ENCODE assay signal across 8 cellular contexts in the genomic region with DNA sequence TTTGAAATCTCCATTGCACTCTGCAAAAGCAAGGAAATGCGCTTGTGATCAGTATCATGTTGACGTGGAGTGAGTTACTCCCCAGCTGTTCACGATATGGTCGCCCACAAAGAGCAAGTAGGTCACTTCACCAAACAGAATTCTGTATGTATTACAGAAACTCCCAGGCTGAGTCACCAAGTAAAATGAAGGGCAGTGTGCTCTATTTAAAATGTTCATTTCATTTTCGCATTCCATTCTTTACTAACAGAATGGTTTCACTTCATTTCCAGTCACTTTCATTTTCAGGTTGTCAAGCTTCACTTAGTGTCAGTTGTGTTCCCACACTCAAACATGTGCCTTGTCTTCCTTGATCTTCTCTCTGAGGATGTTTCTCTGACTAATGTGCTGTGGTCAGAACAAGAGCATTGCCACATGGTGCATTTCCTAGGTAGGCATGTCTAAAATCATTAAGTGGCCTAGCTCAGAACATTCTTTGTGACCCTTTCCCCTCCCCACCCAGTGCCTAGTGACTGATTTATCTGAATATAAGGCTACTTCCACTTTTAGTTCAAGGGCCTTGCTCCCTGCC.
DNase-seq lines count a peak whose midpoint lies in the region; ATAC-seq lines count a peak whose summit lies in the region.

No MANE protein-coding gene starts in this region.

- peaks cover 21% of the 10 kb centered on the region for H3K4me1 ChIP-seq in rectal smooth muscle tissue (ENCODE audit: control insufficient read depth, insufficient read depth, low read length)

- H3K4me3 ChIP-seq in rectal smooth muscle tissue (ENCODE audit: low read length): peak overlapping the region; percentile 3

- H3K27ac ChIP-seq in rectal smooth muscle tissue (ENCODE audit: low read depth, low read length): peak overlapping the region; percentile 63

- H3K36me3 ChIP-seq in rectal smooth muscle tissue (ENCODE audit: control insufficient read depth, insufficient read depth, low read length): no peaks in the 10 kb centered on the region

- H3K9ac ChIP-seq in rectal smooth muscle tissue (ENCODE audit: low read length): no peak overlapping the region

- ATAC-seq in GM21576 (IDR thresholded peaks at IDR 0.05; ENCODE audit: unreplicated experiment): peak; percentile 96

- DNase-seq in GM04503 (ENCODE audit: low read depth) (peak; percentile 93), KG1 (lab: John Stamatoyannopoulos, UW) (peak; percentile 26), fibroblast of peridontal ligament (ENCODE audit: extremely low read depth) (peak; percentile 96), cerebellar nuclear complex (lab: John Stamatoyannopoulos, UW) (no peak), middle frontal gyrus (ENCODE audit: extremely low spot score, low spot score) (no peak)
- DNase-seq in activated CD8-positive, alpha-beta memory T cell treated with anti-CD3 and anti-CD28 coated beads for 4 hours (ENCODE audit: low read depth in 2 of 2): peak; percentile 12 to 33

- no peaks in the 10 kb centered on the region for H3K27me3 ChIP-seq in rectal smooth muscle tissue (ENCODE audit: control insufficient read depth, insufficient read depth, low read length)

Comparison
In these comparisons a context has a peak if more than half of its experiments do, and no peak if none do; other contexts are left out.
1. DNase-seq: peak in GM04503 (single experiment), KG1 (single experiment), activated CD8-positive, alpha-beta memory T cell treated with anti-CD3 and anti-CD28 coated beads for 4 hours (2 of 2) and fibroblast of peridontal ligament (single experiment); none in cerebellar nuclear complex (0 of 2) and middle frontal gyrus (single experiment).